In the genomic region with DNA sequence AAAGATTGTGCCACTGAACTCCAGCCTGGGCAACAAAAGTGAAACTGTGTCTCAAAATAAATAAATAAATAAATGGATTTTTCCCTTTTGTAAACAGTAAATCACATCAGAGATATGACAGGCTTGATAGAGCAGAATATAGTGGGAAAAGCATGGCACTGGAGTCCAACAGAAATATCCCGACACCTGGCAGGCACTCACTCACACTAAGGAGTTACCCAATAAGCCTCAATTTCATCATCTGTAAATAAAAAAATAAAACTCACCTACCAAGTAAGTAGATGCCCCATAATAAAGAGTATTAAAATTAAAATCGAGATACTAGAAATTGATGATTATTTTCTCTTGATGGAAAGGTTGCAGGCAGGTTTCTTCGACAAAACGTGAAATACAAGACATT, we compare ENCODE assay signal across 9 cellular contexts. TPM values are rescaled to one million over a fixed set of nuclear protein-coding genes. Genes with fewer than 3 reads are reported as not detected.
DNase-seq lines count a peak whose midpoint lies in the region; ATAC-seq and TF ChIP-seq lines count a peak whose summit lies in the region.
"Had no signal": no experiment of that assay in that cellular context is flagged by ENCODE, and none has a peak within 500 bp of the region (broad histone marks: within the 10 kb centered on the region; RNA-seq: fewer than 3 reads in every experiment).

No MANE protein-coding gene starts in this region.

- peaks cover 16% of the 10 kb centered on the region for H3K36me3 Mint-ChIP-seq in activated naive CD8-positive, alpha-beta T cell treated with anti-CD3 and anti-CD28 coated beads, Interleukin-2, amount 50 U/mL, for 24 hours (ENCODE audit: low read depth)

- intact Hi-C loops in cardiac septum (cut with DNase I), result loop anchor here (5.0 to 10.0 kb wide), 3 partner anchors 46 to 189 kb away; no protein-coding TSS in a partner anchor
- intact Hi-C loops in vagina (cut with DNase I), result loop anchor here (5.0 kb wide), 1 partner anchor 186 kb away; no protein-coding TSS in a partner anchor

- no peak overlapping the region for H4K8ac ChIP-seq in mesenchymal stem cell (ENCODE audit: low read length)

- H3K27me3 ChIP-seq in right atrium auricular region (no peaks in the 10 kb centered on the region), mesenchymal stem cell (ENCODE audit: control insufficient read depth in 1 of 2, insufficient read depth in 1 of 2, low read length in 2 of 2) (no peaks in the 10 kb centered on the region), vagina (no peaks in the 10 kb centered on the region)

- H3K18ac ChIP-seq in mesenchymal stem cell (ENCODE audit: low read depth in 1 of 2, low read length in 2 of 2), result no peak overlapping the region

- H2BK120ac ChIP-seq in mesenchymal stem cell (ENCODE audit: low read depth, low read length), result no peak overlapping the region

- peaks cover 16% of the 10 kb centered on the region for H3K79me1 ChIP-seq in mesenchymal stem cell (replicated peaks; ENCODE audit: low read length, poor library complexity, severe bottlenecking)

- no peak for DNase-seq in right atrium auricular region (ENCODE audit: low spot score)
- no peak for DNase-seq in cardiac septum (ENCODE audit: low spot score)
- DNase-seq in activated naive CD8-positive, alpha-beta T cell treated with anti-CD3 and anti-CD28 coated beads, Interleukin-2, amount 50 U/mL, for 24 hours, result no peak
- no peak for DNase-seq in mesenchymal stem cell
- DNase-seq in vagina (ENCODE audit: extremely low spot score in 2 of 2), result no peak
- no peak for DNase-seq in activated effector memory CD4-positive, alpha-beta T cell treated with anti-CD3 and anti-CD28 coated beads, Interleukin-2, amount 50 U/mL, for 16 hours
- DNase-seq: left colon had no signal

- peaks cover 8% of the 10 kb centered on the region for H3K36me3 ChIP-seq in right atrium auricular region
- peaks cover 3 to 21% of the 10 kb centered on the region in 2 experiments for H3K36me3 ChIP-seq in mesenchymal stem cell (ENCODE audit: control insufficient read depth in 1 of 2, insufficient read depth in 2 of 2, low read depth in 1 of 2, low read length in 2 of 2)
- peaks cover 0 to 5% of the 10 kb centered on the region in 2 donors for H3K36me3 ChIP-seq in vagina

- H3K4me1 ChIP-seq in right atrium auricular region (peaks cover 0 to 21% of the 10 kb centered on the region in 2 donors), mesenchymal stem cell (ENCODE audit: control insufficient read depth, insufficient read depth, low read depth, low read length) (peaks cover 7% of the 10 kb centered on the region), vagina (peaks cover 19% of the 10 kb centered on the region)

- TF ChIP-seq POLR2A in vagina (IDR thresholded peaks at IDR 0.05), result no peak

- TF ChIP-seq CTCF in right atrium auricular region (IDR thresholded peaks at IDR 0.05), result no peak
- no peak for TF ChIP-seq CTCF in vagina (IDR thresholded peaks at IDR 0.05)

- H2BK15ac ChIP-seq in mesenchymal stem cell (ENCODE audit: low read depth, poor library complexity, severe bottlenecking), result no peak overlapping the region

- H3K4me3 ChIP-seq in right atrium auricular region (peak overlapping the region in 1 of 2 donors; percentile 97), mesenchymal stem cell (ENCODE audit: insufficient read depth in 1 of 2, low read depth in 1 of 2, low read length in 2 of 2) (peak overlapping the region in 1 of 2 experiments; percentile 84), vagina (peak overlapping the region in 1 of 2 donors; percentile 96)

- no peaks in the 10 kb centered on the region for H3K9me3 Mint-ChIP-seq in activated naive CD8-positive, alpha-beta T cell treated with anti-CD3 and anti-CD28 coated beads, Interleukin-2, amount 50 U/mL, for 24 hours

- H2AFZ ChIP-seq in mesenchymal stem cell (ENCODE audit: low read depth, low read length), result no peak overlapping the region

- no peak overlapping the region for H3K4ac ChIP-seq in mesenchymal stem cell (ENCODE audit: low read depth in 1 of 2, low read length in 2 of 2)

- no peak overlapping the region for H4K91ac ChIP-seq in mesenchymal stem cell (ENCODE audit: low read length)

- H3K9ac ChIP-seq in mesenchymal stem cell (ENCODE audit: low read length), result peak overlapping the region; percentile 100

- peaks cover 32% of the 10 kb centered on the region for H3K4me1 Mint-ChIP-seq in activated naive CD8-positive, alpha-beta T cell treated with anti-CD3 and anti-CD28 coated beads, Interleukin-2, amount 50 U/mL, for 24 hours

- no peaks in the 10 kb centered on the region for H3K9me3 ChIP-seq in right atrium auricular region
- no peaks in the 10 kb centered on the region for H3K9me3 ChIP-seq in mesenchymal stem cell (ENCODE audit: control insufficient read depth, low read length)
- no peaks in the 10 kb centered on the region for H3K9me3 ChIP-seq in vagina

- no peak overlapping the region for H2BK12ac ChIP-seq in mesenchymal stem cell (ENCODE audit: low read length in 2 of 2)

- H3K27ac Mint-ChIP-seq in activated naive CD8-positive, alpha-beta T cell treated with anti-CD3 and anti-CD28 coated beads, Interleukin-2, amount 50 U/mL, for 24 hours, result no peak overlapping the region

- H3K14ac ChIP-seq in mesenchymal stem cell (ENCODE audit: low read length in 2 of 2), result no peak overlapping the region

- no peak for ATAC-seq in activated naive CD8-positive, alpha-beta T cell treated with anti-CD3 and anti-CD28 coated beads, Interleukin-2, amount 50 U/mL, for 24 hours
- ATAC-seq in HG03342 (IDR thresholded peaks at IDR 0.05; ENCODE audit: unreplicated experiment) (no peak), GM18517 (IDR thresholded peaks at IDR 0.05; ENCODE audit: unreplicated experiment) (no peak)
- ATAC-seq: left colon had no signal

- H3K27ac ChIP-seq in right atrium auricular region, result peak overlapping the region; percentile 97 to 99
- no peak overlapping the region for H3K27ac ChIP-seq in mesenchymal stem cell (ENCODE audit: low read length, poor library complexity, severe bottlenecking)
- peak overlapping the region; percentile 98 for H3K27ac ChIP-seq in vagina

- WGBS in mesenchymal stem cell, result 100% methylated on average over 1 of the region's 4 CpGs

- H3K27me3 Mint-ChIP-seq in activated naive CD8-positive, alpha-beta T cell treated with anti-CD3 and anti-CD28 coated beads, Interleukin-2, amount 50 U/mL, for 24 hours, result no peaks in the 10 kb centered on the region

- no peak overlapping the region for H2BK5ac ChIP-seq in mesenchymal stem cell (ENCODE audit: low read depth, low read length, poor library complexity, severe bottlenecking)

- H3K23ac ChIP-seq in mesenchymal stem cell (ENCODE audit: low read length in 2 of 2), result no peak overlapping the region

- H2AK5ac ChIP-seq in mesenchymal stem cell (ENCODE audit: low read length, severe bottlenecking), result no peak overlapping the region

- peak overlapping the region; percentile 90 for H3K4me3 Mint-ChIP-seq in activated naive CD8-positive, alpha-beta T cell treated with anti-CD3 and anti-CD28 coated beads, Interleukin-2, amount 50 U/mL, for 24 hours

- no peak overlapping the region for H3K4me2 ChIP-seq in mesenchymal stem cell (ENCODE audit: low read length, poor library complexity, severe bottlenecking)

RNA-seq across cellular contexts. Expression of a gene that starts 1.7 kb away (rescaled TPM):
- total RNA-seq in right atrium auricular region (10 to 100 TPM; 31.0 to 62.0 TPM), cardiac septum (38.1 TPM), vagina (21.9 TPM)
- polyA plus RNA-seq in mesenchymal stem cell (2013, experiment 1 of 2), result 10.7 TPM
- polyA plus RNA-seq in mesenchymal stem cell (2013, experiment 2 of 2), result 11.5 TPM

RNA-seq across cellular contexts. Expression of a gene that starts 48.9 kb away (rescaled TPM):
- total RNA-seq in right atrium auricular region (10 to 100 TPM; 34.2 to 34.9 TPM), cardiac septum (29.0 TPM), vagina (80.8 TPM)
- polyA plus RNA-seq in mesenchymal stem cell (2013, experiment 1 of 2), result 20.6 TPM
- 20.8 TPM for polyA plus RNA-seq in mesenchymal stem cell (2013, experiment 2 of 2)
